ENCODE assay signal across 8 cellular contexts in the genomic region with DNA sequence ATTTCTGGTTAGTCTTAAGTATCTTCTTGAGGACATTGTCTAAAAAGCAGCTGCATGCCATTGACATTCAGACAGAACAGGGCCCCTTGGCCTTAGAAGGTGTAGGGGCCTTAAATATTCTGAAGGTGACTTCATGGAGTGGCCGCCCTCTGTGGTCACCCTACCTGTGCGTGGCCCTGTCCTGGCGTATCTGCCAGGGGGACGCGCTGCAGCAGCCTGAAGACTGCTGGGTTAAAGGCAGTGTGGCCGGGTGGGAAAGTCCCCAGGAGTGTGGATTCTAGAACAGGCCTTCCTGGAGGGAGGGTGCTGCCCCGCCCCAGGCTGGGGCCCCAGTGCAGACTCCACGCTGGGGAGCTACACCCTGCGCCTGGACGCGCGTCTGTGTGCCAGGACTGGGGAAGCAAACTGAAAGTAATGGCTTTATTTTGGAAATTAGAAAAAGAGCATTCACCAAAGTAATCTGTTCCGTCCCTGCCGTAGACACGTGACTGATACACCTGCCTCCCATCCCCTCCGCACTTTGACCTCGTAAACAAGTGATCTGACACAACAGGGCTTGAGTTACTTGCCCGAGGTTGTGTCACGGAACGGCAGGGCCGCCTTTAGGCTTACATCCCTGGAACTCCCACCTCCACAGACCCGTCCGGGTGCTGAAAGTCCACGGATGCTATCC. TPM values are rescaled to one million over a fixed set of nuclear protein-coding genes. Genes with fewer than 3 reads are reported as not detected.
DNase-seq lines count a peak whose midpoint lies in the region; ATAC-seq, FAIRE-seq and TF ChIP-seq lines count a peak whose summit lies in the region.

No MANE protein-coding gene starts in this region.

- H3K9me3 ChIP-seq in T-helper 17 cell (ENCODE audit: control insufficient read depth, low read length, poor library complexity, severe bottlenecking) (no peaks in the 10 kb centered on the region), mononuclear cell (ENCODE audit: low read depth, low read length) (no peaks in the 10 kb centered on the region)

- TF ChIP-seq CTCF in GM20000 (IDR thresholded peaks at IDR 0.05; ENCODE audit: extremely low read depth, missing control alignments), result no peak

- H3K27me3 ChIP-seq in mononuclear cell (ENCODE audit: insufficient read depth, low read length), result no peaks in the 10 kb centered on the region

- peak; percentile 83 for DNase-seq in GM20000 (ENCODE audit: low spot score)
- peak; percentile 60 to 64 (median 63) for DNase-seq in T-helper 17 cell
- DNase-seq in caudate nucleus (lab: John Stamatoyannopoulos, UW), result no peak
- no peak for DNase-seq in substantia nigra (lab: John Stamatoyannopoulos, UW)
- no peak for DNase-seq in medulla oblongata (ENCODE audit: extremely low spot score)
- no peak for DNase-seq in NK-92 (lab: John Stamatoyannopoulos, UW; ENCODE audit: unreplicated experiment)
- DNase-seq in RCC 7860 (ENCODE audit: low spot score), result no peak

- no peaks in the 10 kb centered on the region for H3K36me3 Mint-ChIP-seq in T-helper 17 cell (ENCODE audit: low read depth)

- H3K4me3 Mint-ChIP-seq in T-helper 17 cell, result peak overlapping the region; percentile 90

- H3K27ac Mint-ChIP-seq in T-helper 17 cell, result peak overlapping the region; percentile 96

- H3K27ac ChIP-seq in caudate nucleus (ENCODE audit: low read depth, low read length), result peak overlapping the region; percentile 44
- H3K27ac ChIP-seq in substantia nigra (ENCODE audit: low read depth, low read length, poor library complexity, severe bottlenecking), result peak overlapping the region; percentile 61

- peak; percentile 91 for ATAC-seq in T-helper 17 cell

- no peak for FAIRE-seq in RCC 7860 (lab: Jason Lieb, UNC)

- H3K4me1 ChIP-seq in mononuclear cell (ENCODE audit: insufficient read depth, low read length), result peaks cover 38% of the 10 kb centered on the region

- H3K4me3 ChIP-seq in mononuclear cell (ENCODE audit: low read length), result peak overlapping the region; percentile 66

- H3K4me1 Mint-ChIP-seq in T-helper 17 cell, result peaks cover 37% of the 10 kb centered on the region

- no peaks in the 10 kb centered on the region for H3K27me3 Mint-ChIP-seq in T-helper 17 cell

RNA-seq across cellular contexts. Expression of gene AGPAT3, which starts 1.8 kb away (rescaled TPM):
- 10 to 100 TPM; 64.1 to 67.3 TPM for total RNA-seq in T-helper 17 cell
- 27.7 TPM for total RNA-seq in mononuclear cell

Comparison
In these comparisons a context has a peak if more than half of its experiments do, and no peak if none do; other contexts are left out.
1. DNase-seq: peak in GM20000 (single experiment) and T-helper 17 cell (3 of 3); none in caudate nucleus (0 of 61), substantia nigra (0 of 49), medulla oblongata (single experiment), NK-92 (single experiment) and RCC 7860 (single experiment).